ENCODE assay signal across 15 cellular contexts in the genomic region with DNA sequence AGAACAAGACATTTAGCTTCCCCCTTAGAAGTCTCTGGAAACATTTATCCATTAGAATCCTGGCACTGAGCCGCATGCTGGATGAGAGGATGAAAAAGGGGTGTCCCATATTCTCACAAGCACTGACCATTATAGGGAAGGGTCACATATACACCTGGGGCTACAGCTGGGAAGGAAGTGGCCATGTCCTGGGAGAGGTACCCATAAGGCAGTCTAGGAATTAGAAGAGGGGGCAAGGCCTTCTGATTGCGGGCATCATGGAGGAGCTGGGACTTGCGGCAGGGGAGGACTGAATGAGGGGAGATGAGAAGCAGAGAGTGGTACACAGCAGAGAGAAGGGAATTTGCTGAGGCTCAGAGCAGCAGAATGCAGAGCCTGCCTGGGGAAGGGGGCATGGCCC. TPM values are rescaled to one million over a fixed set of nuclear protein-coding genes. Genes with fewer than 3 reads are reported as not detected.
DNase-seq lines count a peak whose midpoint lies in the region; ATAC-seq and TF ChIP-seq lines count a peak whose summit lies in the region.
"Not testable (repeated sequence)": the region's sequence is repeated elsewhere in the genome, so short reads cannot be mapped to it uniquely, and the experiment has no call there.
"Had no signal": no experiment of that assay in that cellular context is flagged by ENCODE, and none has a peak within 500 bp of the region (broad histone marks: within the 10 kb centered on the region; RNA-seq: fewer than 3 reads in every experiment).

No MANE protein-coding gene starts in this region.

- CTCF ChIA-PET in A673 (lab: Charles Lee) = not testable (repeated sequence)

- not testable (repeated sequence) for H3K36me3 Mint-ChIP-seq in endodermal cell (ENCODE audit: low read depth); stimulated activated memory B cell treated with anti-CD40 and anti-IgM and Interleukin-4, amounts not matched to agents 10 μg/mL and 1 μg/mL and 100 μg/mL, for 72 hours

- POLR2A ChIA-PET in A673 (lab: Charles Lee; ENCODE audit: low non-redundant PET) = not testable (repeated sequence)

- H3K4me3 Mint-ChIP-seq in endodermal cell; stimulated activated memory B cell treated with anti-CD40 and anti-IgM and Interleukin-4, amounts not matched to agents 10 μg/mL and 1 μg/mL and 100 μg/mL, for 72 hours: not testable (repeated sequence)

- not testable (repeated sequence) for H3K9ac ChIP-seq in endodermal cell (ENCODE audit: extremely low read depth, low read length, poor library complexity, severe bottlenecking)

- not testable (repeated sequence) for H3K4me1 Mint-ChIP-seq in endodermal cell; stimulated activated memory B cell treated with anti-CD40 and anti-IgM and Interleukin-4, amounts not matched to agents 10 μg/mL and 1 μg/mL and 100 μg/mL, for 72 hours

- TF ChIP-seq CTCF in A673 (conservative IDR thresholded peaks at IDR 0.05; ENCODE audit: low read depth, low read length); coronary artery (IDR thresholded peaks at IDR 0.05); endodermal cell (conservative IDR thresholded peaks at IDR 0.05): not testable (repeated sequence)

- not testable (repeated sequence) for DNase-seq in A673 (ENCODE audit: low spot score)
- DNase-seq in activated CD8-positive, alpha-beta memory T cell treated with anti-CD3 and anti-CD28 coated beads, Interleukin-2, amount 50 U/mL, for 48 hours = peak; percentile 12
- peak; percentile 55 for DNase-seq in coronary artery (ENCODE audit: low spot score)
- peak; percentile 20 for DNase-seq in endodermal cell

- BruUV-seq in A673 (replicated peaks; lab: Mats Ljungman, UMichigan) = not testable (repeated sequence)

- not testable (repeated sequence) for H3K9me3 ChIP-seq in A673 (ENCODE audit: low read depth, low read length, poor library complexity, severe bottlenecking); endodermal cell (ENCODE audit: control insufficient read depth, low read length)

- 95 to 100% methylated on average over 2 to 3 of the region's 3 CpGs for WGBS in endodermal cell (ENCODE audit: insufficient coverage in 1 of 2, insufficient read length in 1 of 2), 2 experiments

- H3K27me3 Mint-ChIP-seq in endodermal cell (ENCODE audit: insufficient read depth) = peaks cover 47% of the 10 kb centered on the region
- peaks cover 33% of the 10 kb centered on the region for H3K27me3 Mint-ChIP-seq in stimulated activated memory B cell treated with anti-CD40 and anti-IgM and Interleukin-4, amounts not matched to agents 10 μg/mL and 1 μg/mL and 100 μg/mL, for 72 hours

- intact Hi-C loops in A673 (cut with micrococcal nuclease; ENCODE audit: unreplicated experiment) = not testable (repeated sequence)

- peaks cover 36% of the 10 kb centered on the region for H3K36me3 ChIP-seq in A673 (ENCODE audit: insufficient read depth, low read length, poor library complexity, severe bottlenecking)
- H3K36me3 ChIP-seq in endodermal cell (ENCODE audit: control insufficient read depth, insufficient read depth, low read length) = not testable (repeated sequence)

- peak overlapping the region; percentile 41 for H3K4me3 ChIP-seq in A673 (ENCODE audit: low read depth, low read length, poor library complexity, severe bottlenecking)
- not testable (repeated sequence) for H3K4me3 ChIP-seq in coronary artery; endodermal cell (ENCODE audit: low read length)

- H3K9me3 Mint-ChIP-seq in endodermal cell; stimulated activated memory B cell treated with anti-CD40 and anti-IgM and Interleukin-4, amounts not matched to agents 10 μg/mL and 1 μg/mL and 100 μg/mL, for 72 hours: not testable (repeated sequence)

- not testable (repeated sequence) for H3K27ac Mint-ChIP-seq in endodermal cell; stimulated activated memory B cell treated with anti-CD40 and anti-IgM and Interleukin-4, amounts not matched to agents 10 μg/mL and 1 μg/mL and 100 μg/mL, for 72 hours

- H3K27ac ChIP-seq in A673 (ENCODE audit: low read depth, low read length, poor library complexity, severe bottlenecking); coronary artery; endodermal cell (ENCODE audit: low read depth, low read length): not testable (repeated sequence)

- peak; percentile 2 for ATAC-seq in stimulated activated memory B cell treated with anti-CD40 and anti-IgM and Interleukin-4, amounts not matched to agents 10 μg/mL and 1 μg/mL and 100 μg/mL, for 72 hours

- not testable (repeated sequence) for H3K4me1 ChIP-seq in A673 (ENCODE audit: insufficient read depth, low read length, poor library complexity, severe bottlenecking); endodermal cell (ENCODE audit: control insufficient read depth, insufficient read depth, low read length)

- not testable (repeated sequence) for H3K27me3 ChIP-seq in A673 (replicated peaks; ENCODE audit: insufficient read depth, low read depth, low read length, poor library complexity)
- peaks cover 30% of the 10 kb centered on the region for H3K27me3 ChIP-seq in endodermal cell (ENCODE audit: control insufficient read depth, insufficient read depth, low read length, poor library complexity, severe bottlenecking)

RNA-seq across cellular contexts. Expression of gene CES1, which starts 3.7 kb away (rescaled TPM):
- total RNA-seq in A673 (2021) (523 and 625 TPM in 2 replicates), endodermal cell (1 to 10 TPM in 1 of 2 donors, not detected in 1; 1.3 TPM)
- 0.32 TPM for polyA plus RNA-seq in endodermal cell (2013, experiment 1 of 2)
- 0.17 TPM for polyA plus RNA-seq in endodermal cell (2013, experiment 2 of 2)
- total RNA-seq: A172, G401 had no signal

RNA-seq across cellular contexts. Expression of gene CES5A, which starts 45.9 kb away (rescaled TPM):
- total RNA-seq in A673 (2021) = not detected in 2 replicates
- total RNA-seq in endodermal cell = under 1 TPM in 1 of 2 donors, not detected in 1; 0.26 TPM
- polyA plus RNA-seq in endodermal cell (2013, experiment 1 of 2) = not detected
- not detected for polyA plus RNA-seq in endodermal cell (2013, experiment 2 of 2)
- total RNA-seq: A172; CD4-positive, alpha-beta memory T cell; CD4-positive, CD25-positive, alpha-beta regulatory T cell; CD8-positive, alpha-beta memory T cell; Daoy; G401; GM12878 had no signal
- polyA plus RNA-seq: A549; AG04450; CD14-positive monocyte; CD4-positive, alpha-beta memory T cell; CD4-positive, CD25-positive, alpha-beta regulatory T cell; CD8-positive, alpha-beta memory T cell had no signal

Comparison
In these comparisons a context has a peak if more than half of its experiments do, and no peak if none do; other contexts are left out.
1. RNA of gene CES1, which starts 3.7 kb away (total RNA-seq): 523 to 625 TPM in A673; 1.3 TPM in endodermal cell; every median in the first group is over 100 times any median in the second.